ENCODE assay signal across 10 cellular contexts in genomic region chr14:103597623-103598372, GRCh38. TPM values are rescaled to one million over a fixed set of nuclear protein-coding genes. Genes with fewer than 3 reads are reported as not detected.
DNase-seq lines count a peak whose midpoint lies in the region; ATAC-seq, FAIRE-seq and TF ChIP-seq lines count a peak whose summit lies in the region.
"Had no signal": no experiment of that assay in that cellular context is flagged by ENCODE, and none has a peak within 500 bp of the region (broad histone marks: within the 10 kb centered on the region; RNA-seq: fewer than 3 reads in every experiment).

No MANE protein-coding gene starts in this region.

- H3K36me3 ChIP-seq in astrocyte (ENCODE audit: insufficient read depth, low read length): no peaks in the 10 kb centered on the region
- H3K36me3 ChIP-seq: pancreas, tibial nerve had no signal

- H3K4me1 ChIP-seq in astrocyte (ENCODE audit: insufficient read depth, low read length): peaks cover 39% of the 10 kb centered on the region

- peaks cover 28% of the 10 kb centered on the region for H3K4me1 Mint-ChIP-seq in astrocyte (ENCODE audit: low read depth, unreplicated experiment)
- H3K4me1 Mint-ChIP-seq in naive thymus-derived CD8-positive, alpha-beta T cell: no peaks in the 10 kb centered on the region

- peak overlapping the region; percentile 59 for H3K4me2 ChIP-seq in astrocyte (ENCODE audit: low read length)

- H4K20me1 ChIP-seq in astrocyte (ENCODE audit: insufficient read depth, low read length): peaks cover 8% of the 10 kb centered on the region

- H3K9ac ChIP-seq in astrocyte (ENCODE audit: low read length): no peak overlapping the region

- POLR2A ChIA-PET in naive thymus-derived CD8-positive, alpha-beta T cell (lab: Charles Lee): no interaction called here

- H3K27me3 Mint-ChIP-seq in astrocyte (ENCODE audit: low read depth, unreplicated experiment): no peaks in the 10 kb centered on the region
- H3K27me3 Mint-ChIP-seq in naive thymus-derived CD8-positive, alpha-beta T cell: no peaks in the 10 kb centered on the region

- H3K9me3 Mint-ChIP-seq in astrocyte (ENCODE audit: unreplicated experiment): no peaks in the 10 kb centered on the region
- no peaks in the 10 kb centered on the region for H3K9me3 Mint-ChIP-seq in naive thymus-derived CD8-positive, alpha-beta T cell

- peaks cover 4% of the 10 kb centered on the region for H3K36me3 Mint-ChIP-seq in astrocyte (ENCODE audit: low read depth, unreplicated experiment)
- no peaks in the 10 kb centered on the region for H3K36me3 Mint-ChIP-seq in naive thymus-derived CD8-positive, alpha-beta T cell

- H3K9me3 ChIP-seq in astrocyte (ENCODE audit: insufficient read depth, low read depth, low read length): no peaks in the 10 kb centered on the region
- H3K9me3 ChIP-seq: pancreas, tibial nerve had no signal

- peak; percentile 97 for DNase-seq in AG20443 (ENCODE audit: low spot score)
- DNase-seq in LHCN-M2 (ENCODE audit: low read depth): peak; percentile 90
- peak; percentile 89 for DNase-seq in astrocyte (ENCODE audit: low read depth)
- peak; percentile 89 for DNase-seq in islet precursor cell
- DNase-seq in foreskin melanocyte: no peak
- DNase-seq in GDM1 (lab: John Stamatoyannopoulos, UW): no peak
- no peak for DNase-seq in naive thymus-derived CD8-positive, alpha-beta T cell
- DNase-seq: pancreas had no signal

- H2AFZ ChIP-seq in astrocyte (ENCODE audit: low read depth, low read length): no peak overlapping the region

- no peaks in the 10 kb centered on the region for H3K79me2 ChIP-seq in astrocyte (ENCODE audit: insufficient read depth, low read length)

- no peak for ATAC-seq in naive thymus-derived CD8-positive, alpha-beta T cell
- ATAC-seq in HG02763 (IDR thresholded peaks at IDR 0.05; ENCODE audit: unreplicated experiment): no peak

- no peak for FAIRE-seq in astrocyte (lab: Jason Lieb, UNC)
- FAIRE-seq: pancreas had no signal

- H3K27me3 ChIP-seq in astrocyte (ENCODE audit: insufficient read depth, low read length): no peaks in the 10 kb centered on the region
- H3K27me3 ChIP-seq: pancreas, tibial nerve had no signal

- H3K4me3 Mint-ChIP-seq in astrocyte (ENCODE audit: unreplicated experiment): peak overlapping the region; percentile 66
- no peak overlapping the region for H3K4me3 Mint-ChIP-seq in naive thymus-derived CD8-positive, alpha-beta T cell

- H3K4me3 ChIP-seq in astrocyte (ENCODE audit: insufficient read depth, low read depth, low read length): no peak overlapping the region
- H3K4me3 ChIP-seq: pancreas, tibial nerve had no signal

- no peak for TF ChIP-seq CTCF in astrocyte (IDR thresholded peaks at IDR 0.05; ENCODE audit: insufficient read depth, low read depth, low read length)

- H3K27ac Mint-ChIP-seq in astrocyte (ENCODE audit: unreplicated experiment): peak overlapping the region; percentile 58
- peak overlapping the region in 1 of 10 donors; percentile 21 for H3K27ac Mint-ChIP-seq in naive thymus-derived CD8-positive, alpha-beta T cell

- no peak overlapping the region for H3K27ac ChIP-seq in astrocyte (ENCODE audit: low read depth, low read length)
- H3K27ac ChIP-seq: pancreas had no signal

RNA-seq across cellular contexts. Expression of gene KLC1, which starts 31.2 kb away (rescaled TPM):
- total RNA-seq in LHCN-M2 (2014; rRNA removed) (258 and 283 TPM in 2 replicates), astrocyte (226 and 238 TPM in 2 replicates)
- polyA plus RNA-seq in LHCN-M2 (2012): 86.7 TPM
- 100 to 1,000 TPM; 242 to 252 TPM for total RNA-seq in naive thymus-derived CD8-positive, alpha-beta T cell
- 10 to 100 TPM; 50.7 to 73.3 (median 58.2) TPM for polyA plus RNA-seq in naive thymus-derived CD8-positive, alpha-beta T cell

RNA-seq across cellular contexts. Expression of gene COA8, which starts 35.0 kb away (rescaled TPM):
- 43.7 and 59.7 TPM in 2 replicates for total RNA-seq in LHCN-M2 (2014; rRNA removed)
- 53.2 TPM for polyA plus RNA-seq in LHCN-M2 (2012)
- total RNA-seq in astrocyte: 56.2 TPM in 2 replicates
- 10 to 100 TPM; 27.4 to 29.1 TPM for total RNA-seq in naive thymus-derived CD8-positive, alpha-beta T cell
- polyA plus RNA-seq in naive thymus-derived CD8-positive, alpha-beta T cell: 10 to 100 TPM; 47.3 to 72.0 (median 48.2) TPM

RNA-seq across cellular contexts. Expression of gene BAG5, which starts 35.3 kb away (rescaled TPM):
- total RNA-seq in LHCN-M2 (2014; rRNA removed) (33.0 and 33.8 TPM in 2 replicates), astrocyte (32.3 and 35.2 TPM in 2 replicates)
- 10.6 TPM for polyA plus RNA-seq in LHCN-M2 (2012)
- total RNA-seq in naive thymus-derived CD8-positive, alpha-beta T cell: 10 to 100 TPM; 41.1 to 46.9 TPM
- polyA plus RNA-seq in naive thymus-derived CD8-positive, alpha-beta T cell: 10 to 100 TPM; 39.0 to 48.5 (median 47.5) TPM

Comparison
In these comparisons a context has a peak if more than half of its experiments do, and no peak if none do; other contexts are left out.
1. DNase-seq: peak in AG20443 (single experiment), LHCN-M2 (single experiment), astrocyte (single experiment) and islet precursor cell (single experiment); none in foreskin melanocyte (single experiment), GDM1 (single experiment) and naive thymus-derived CD8-positive, alpha-beta T cell (0 of 10).